Comparison of ENCODE assay signal across 12 cellular contexts in the genomic region with DNA sequence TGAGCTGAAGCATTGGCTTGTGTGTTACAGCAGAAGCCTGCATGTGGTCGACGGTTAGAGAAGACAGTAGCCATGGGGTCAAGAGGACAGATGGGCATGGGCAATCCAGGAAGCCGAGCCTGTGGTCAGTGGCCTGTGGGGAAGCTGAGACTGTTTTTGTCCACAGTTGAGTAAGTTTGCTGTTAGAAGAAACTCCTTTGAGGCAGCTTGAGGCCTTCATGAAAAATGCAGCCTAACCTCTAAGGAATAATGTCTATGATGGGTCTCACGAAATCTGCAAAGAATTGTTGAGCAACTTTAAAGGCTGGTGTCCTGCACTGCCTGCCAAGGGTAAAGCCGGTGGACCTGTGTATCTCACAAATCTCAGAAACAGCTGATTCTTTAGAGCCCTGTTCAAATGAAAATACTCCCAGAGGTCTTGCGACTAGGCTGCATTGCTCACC.
DNase-seq lines count a peak whose midpoint lies in the region; ATAC-seq and TF ChIP-seq lines count a peak whose summit lies in the region.
"Had no signal": no experiment of that assay in that cellular context is flagged by ENCODE, and none has a peak within 500 bp of the region (broad histone marks: within the 10 kb centered on the region; RNA-seq: fewer than 3 reads in every experiment).

No MANE protein-coding gene starts in this region.

- TF ChIP-seq CTCF in breast epithelium (IDR thresholded peaks at IDR 0.05) (no peak), MCF 10A (IDR thresholded peaks at IDR 0.05; ENCODE audit: unreplicated experiment) (no peak)

- H3K4ac ChIP-seq in mesenchymal stem cell (ENCODE audit: low read depth in 1 of 2, low read length in 2 of 2), result no peak overlapping the region

- H3K4me1 Mint-ChIP-seq in MCF 10A (ENCODE audit: insufficient read depth, unreplicated experiment), result no peaks in the 10 kb centered on the region
- no peaks in the 10 kb centered on the region for H3K4me1 Mint-ChIP-seq in stimulated activated effector memory CD8-positive, alpha-beta T cell treated with anti-CD3 and anti-CD28 coated beads, Interleukin-12 subunit alpha, Interleukin-12 subunit beta, amount 100 ng/mL, for 72 hours

- no peak overlapping the region for H2BK5ac ChIP-seq in mesenchymal stem cell (ENCODE audit: low read depth, low read length, poor library complexity, severe bottlenecking)

- H3K4me1 ChIP-seq in breast epithelium (peaks cover 0 to 5% of the 10 kb centered on the region in 2 donors), mesenchymal stem cell (ENCODE audit: control insufficient read depth, insufficient read depth, low read depth, low read length) (peaks cover 5% of the 10 kb centered on the region), aorta (ENCODE audit: control insufficient read depth in 1 of 2, insufficient read depth in 2 of 2, low read length in 2 of 2) (peaks cover 0 to 2% of the 10 kb centered on the region in 2 donors)
- H3K4me1 ChIP-seq: A549, HAP-1 had no signal

- DNase-seq in breast epithelium (ENCODE audit: low spot score in 2 of 2), result no peak
- DNase-seq in MCF 10A (ENCODE audit: unreplicated experiment), result no peak
- no peak for DNase-seq in epithelial cell of prostate (ENCODE audit: low read depth, low spot score)
- peak; percentile 77 for DNase-seq in mesenchymal stem cell
- DNase-seq in aorta, result peak in 1 of 2 donors; percentile 75
- DNase-seq in AML-193 (lab: John Stamatoyannopoulos, UW), result no peak
- no peak for DNase-seq in stimulated activated effector memory CD8-positive, alpha-beta T cell treated with anti-CD3 and anti-CD28 coated beads, Interleukin-12 subunit alpha, Interleukin-12 subunit beta, amount 100 ng/mL, for 72 hours (ENCODE audit: low spot score in 2 of 2)
- DNase-seq: cortex of kidney, MM.1S had no signal

- H3K27ac ChIP-seq in breast epithelium (peak overlapping the region; percentile 20 to 77), epithelial cell of prostate (peak overlapping the region; percentile 66), mesenchymal stem cell (ENCODE audit: low read length, poor library complexity, severe bottlenecking) (peak overlapping the region; percentile 67), aorta (ENCODE audit: low read depth in 1 of 2, low read length in 2 of 2) (peak overlapping the region; percentile 36 to 37)
- H3K27ac ChIP-seq: A549 had no signal

- H3K9ac ChIP-seq in mesenchymal stem cell (ENCODE audit: low read length), result peak overlapping the region; percentile 59

- H3K36me3 ChIP-seq in breast epithelium, result no peaks in the 10 kb centered on the region
- no peaks in the 10 kb centered on the region for H3K36me3 ChIP-seq in mesenchymal stem cell (ENCODE audit: control insufficient read depth in 1 of 2, insufficient read depth in 2 of 2, low read depth in 1 of 2, low read length in 2 of 2)
- no peaks in the 10 kb centered on the region for H3K36me3 ChIP-seq in aorta (ENCODE audit: control insufficient read depth in 1 of 2, insufficient read depth in 2 of 2, low read length in 1 of 2)
- H3K36me3 ChIP-seq: HAP-1 had no signal

- ATAC-seq in aorta (ENCODE audit: low FRiP score), result peak; percentile 65
- ATAC-seq in stimulated activated effector memory CD8-positive, alpha-beta T cell treated with anti-CD3 and anti-CD28 coated beads, Interleukin-12 subunit alpha, Interleukin-12 subunit beta, amount 100 ng/mL, for 72 hours, result no peak
- no peak for ATAC-seq in GM18867 (IDR thresholded peaks at IDR 0.05; ENCODE audit: unreplicated experiment)
- ATAC-seq: A549 had no signal

- WGBS in mesenchymal stem cell, result 41% methylated on average over 6 of the region's 6 CpGs
- WGBS in aorta, 2 donors, result 40 to 42% methylated on average over 6 of the region's 6 CpGs

- POLR2A ChIA-PET in MCF 10A (lab: Yijun Ruan, JAX), result no interaction called here

- H3K36me3 Mint-ChIP-seq in MCF 10A (ENCODE audit: insufficient read depth, unreplicated experiment), result no peaks in the 10 kb centered on the region
- H3K36me3 Mint-ChIP-seq in stimulated activated effector memory CD8-positive, alpha-beta T cell treated with anti-CD3 and anti-CD28 coated beads, Interleukin-12 subunit alpha, Interleukin-12 subunit beta, amount 100 ng/mL, for 72 hours, result no peaks in the 10 kb centered on the region

- BruUV-seq in MCF 10A (replicated peaks; lab: Mats Ljungman, UMichigan), result no TSS peak

- CTCF ChIA-PET in MCF 10A (lab: Yijun Ruan, JAX), result no interaction called here

- H3K14ac ChIP-seq in mesenchymal stem cell (ENCODE audit: low read length in 2 of 2), result no peak overlapping the region

- H2BK15ac ChIP-seq in mesenchymal stem cell (ENCODE audit: low read depth, poor library complexity, severe bottlenecking), result no peak overlapping the region

- H2AK5ac ChIP-seq in mesenchymal stem cell (ENCODE audit: low read length, severe bottlenecking), result no peak overlapping the region

- no peaks in the 10 kb centered on the region for H3K79me1 ChIP-seq in mesenchymal stem cell (replicated peaks; ENCODE audit: low read length, poor library complexity, severe bottlenecking)

- H2BK120ac ChIP-seq in mesenchymal stem cell (ENCODE audit: low read depth, low read length), result no peak overlapping the region

- H2BK12ac ChIP-seq in mesenchymal stem cell (ENCODE audit: low read length in 2 of 2), result no peak overlapping the region

- no peak overlapping the region for H3K4me3 Mint-ChIP-seq in MCF 10A (ENCODE audit: unreplicated experiment)
- H3K4me3 Mint-ChIP-seq in stimulated activated effector memory CD8-positive, alpha-beta T cell treated with anti-CD3 and anti-CD28 coated beads, Interleukin-12 subunit alpha, Interleukin-12 subunit beta, amount 100 ng/mL, for 72 hours, result no peak overlapping the region

- H3K4me2 ChIP-seq in mesenchymal stem cell (ENCODE audit: low read length, poor library complexity, severe bottlenecking), result no peak overlapping the region
- H3K4me2 ChIP-seq: A549 had no signal

- H3K9me3 ChIP-seq in breast epithelium (peaks cover 0 to 4% of the 10 kb centered on the region in 2 donors), mesenchymal stem cell (ENCODE audit: control insufficient read depth, low read length) (peaks cover 10% of the 10 kb centered on the region), aorta (ENCODE audit: control insufficient read depth, low read length) (peaks cover 2% of the 10 kb centered on the region)
- H3K9me3 ChIP-seq: A549, HAP-1 had no signal

- H3K18ac ChIP-seq in mesenchymal stem cell (ENCODE audit: low read depth in 1 of 2, low read length in 2 of 2), result peak overlapping the region in 1 of 2 experiments; percentile 6

- intact Hi-C loops in breast epithelium (cut with DNase I; ENCODE audit: low total_unique reads) (no loop called here), MCF 10A (cut with micrococcal nuclease) (no loop called here), aorta (cut with DNase I) (no loop called here)

- H3K27me3 Mint-ChIP-seq in MCF 10A (ENCODE audit: insufficient read depth, unreplicated experiment), result no peaks in the 10 kb centered on the region

- no peak for TF ChIP-seq POLR2A in breast epithelium (IDR thresholded peaks at IDR 0.05)

- no peak overlapping the region for H2AFZ ChIP-seq in mesenchymal stem cell (ENCODE audit: low read depth, low read length)

- no peak overlapping the region for H3K23ac ChIP-seq in mesenchymal stem cell (ENCODE audit: low read length in 2 of 2)

- H3K27ac Mint-ChIP-seq in MCF 10A (ENCODE audit: low read depth, unreplicated experiment), result no peak overlapping the region
- H3K27ac Mint-ChIP-seq in stimulated activated effector memory CD8-positive, alpha-beta T cell treated with anti-CD3 and anti-CD28 coated beads, Interleukin-12 subunit alpha, Interleukin-12 subunit beta, amount 100 ng/mL, for 72 hours, result no peak overlapping the region

- H3K27me3 ChIP-seq in breast epithelium (no peaks in the 10 kb centered on the region), mesenchymal stem cell (ENCODE audit: control insufficient read depth in 1 of 2, insufficient read depth in 1 of 2, low read length in 2 of 2) (no peaks in the 10 kb centered on the region), aorta (ENCODE audit: control insufficient read depth in 1 of 2, insufficient read depth in 2 of 2, low read length in 1 of 2) (no peaks in the 10 kb centered on the region)

- H4K8ac ChIP-seq in mesenchymal stem cell (ENCODE audit: low read length), result no peak overlapping the region

- peaks cover 8% of the 10 kb centered on the region for H3K9me3 Mint-ChIP-seq in MCF 10A (ENCODE audit: unreplicated experiment)
- H3K9me3 Mint-ChIP-seq in stimulated activated effector memory CD8-positive, alpha-beta T cell treated with anti-CD3 and anti-CD28 coated beads, Interleukin-12 subunit alpha, Interleukin-12 subunit beta, amount 100 ng/mL, for 72 hours, result no peaks in the 10 kb centered on the region

- no peak overlapping the region for H4K91ac ChIP-seq in mesenchymal stem cell (ENCODE audit: low read length)

- H3K4me3 ChIP-seq in breast epithelium, result no peak overlapping the region
- no peak overlapping the region for H3K4me3 ChIP-seq in mesenchymal stem cell (ENCODE audit: insufficient read depth in 1 of 2, low read depth in 1 of 2, low read length in 2 of 2)
- no peak overlapping the region for H3K4me3 ChIP-seq in aorta (ENCODE audit: low read length in 2 of 2)
- H3K4me3 ChIP-seq: A549, HAP-1 had no signal
